Comparison of ENCODE assay signal across 15 cellular contexts in genomic region chr17:3974138-3974687, GRCh38. TPM values are rescaled to one million over a fixed set of nuclear protein-coding genes. Genes with fewer than 3 reads are reported as not detected.
A peak's percentile ranks its signal among the peaks of the same experiment; 100 is the strongest.
DNase-seq lines count a peak whose midpoint lies in the region; ATAC-seq, FAIRE-seq and TF ChIP-seq lines count a peak whose summit lies in the region.
"Had no signal": no experiment of that assay in that cellular context is flagged by ENCODE, and none has a peak within 500 bp of the region (broad histone marks: within the 10 kb centered on the region; RNA-seq: fewer than 3 reads in every experiment).

No MANE protein-coding gene starts in this region.

- H4K8ac ChIP-seq in H1 (ENCODE audit: extremely low read depth, insufficient read depth, low read length) (peak overlapping the region; percentile 31; the same call in 1 of the 2 replicates), neuronal stem cell (ENCODE audit: low read depth, low read length) (no peak overlapping the region)

- H4K20me1 ChIP-seq in SK-N-SH (ENCODE audit: insufficient read depth) = no peaks in the 10 kb centered on the region
- H4K20me1 ChIP-seq in H1 (replicated peaks in 1 of 2; ENCODE audit: control insufficient read depth in 1 of 2, insufficient read depth in 2 of 2, low read length in 2 of 2) = no peaks in the 10 kb centered on the region

- TF ChIP-seq RAD21 in SK-N-SH (IDR thresholded peaks at IDR 0.05; ENCODE audit: low read length) (no peak), H1 (IDR thresholded peaks at IDR 0.05 in 1 of 2, conservative IDR thresholded peaks at IDR 0.05 in 1 of 2; ENCODE audit: low read depth in 2 of 2, low read length in 2 of 2) (no peak)

- TF ChIP-seq POLR2A in H1 (IDR thresholded peaks at IDR 0.05; ENCODE audit: control extremely low read depth in 1 of 2, low read depth in 2 of 2, low read length in 2 of 2) (no peak), breast epithelium (IDR thresholded peaks at IDR 0.05) (no peak)

- H2BK12ac ChIP-seq in H1 (ENCODE audit: low read depth, low read length) (no peak overlapping the region), neuronal stem cell (ENCODE audit: low read length) (no peak overlapping the region)

- H2BK5ac ChIP-seq in H1 (ENCODE audit: low read depth, low read length) (no peak overlapping the region), neuronal stem cell (ENCODE audit: low read length) (no peak overlapping the region)

- TF ChIP-seq EP300 in SK-N-SH (IDR thresholded peaks at IDR 0.05; ENCODE audit: borderline replicate concordance in 1 of 2, low read depth in 1 of 2, low read length in 1 of 2) (no peak), H1 (IDR thresholded peaks at IDR 0.05; ENCODE audit: borderline replicate concordance in 1 of 2, low read depth in 2 of 2, low read length in 2 of 2) (no peak)

- H4K5ac ChIP-seq in H1 (ENCODE audit: insufficient read length, low read depth, low read length) = no peak overlapping the region

- no peak overlapping the region for H2AFZ ChIP-seq in SK-N-SH (ENCODE audit: low read depth)
- H2AFZ ChIP-seq in H1 (ENCODE audit: low read length) = no peak overlapping the region
- no peak overlapping the region for H2AFZ ChIP-seq in neuronal stem cell (ENCODE audit: low read length)

- H3K4me2 ChIP-seq in SK-N-SH (no peak overlapping the region), H1 (ENCODE audit: insufficient read depth in 1 of 2, low read depth in 2 of 2, low read length in 2 of 2) (no peak overlapping the region), neuronal stem cell (ENCODE audit: insufficient read depth, low read length, poor library complexity, severe bottlenecking) (no peak overlapping the region)

- H3K4me1 ChIP-seq in SK-N-SH (ENCODE audit: control insufficient read depth in 1 of 2, insufficient read depth in 2 of 2, low read depth in 1 of 2, low read length in 1 of 2) = peaks cover 0 to 2% of the 10 kb centered on the region in 2 experiments; a peak in 1 of 4 replicates
- H3K4me1 ChIP-seq in H1 (replicated peaks in 1 of 4; ENCODE audit: control insufficient read depth in 3 of 4, insufficient read depth in 4 of 4, low read length in 3 of 4) = peaks cover 0 to 23% (median 7%) of the 10 kb centered on the region in 4 experiments; a peak in 5 of 7 replicates
- peaks cover 0 to 6% of the 10 kb centered on the region in 2 donors for H3K4me1 ChIP-seq in neuronal stem cell (ENCODE audit: control insufficient read depth in 2 of 2, insufficient read depth in 1 of 2, low read depth in 1 of 2, low read length in 2 of 2)
- H3K4me1 ChIP-seq in breast epithelium = no peaks in the 10 kb centered on the region

- no peaks in the 10 kb centered on the region for H3K79me1 ChIP-seq in H1 (ENCODE audit: low read depth, low read length)
- peaks cover 2% of the 10 kb centered on the region for H3K79me1 ChIP-seq in neuronal stem cell (ENCODE audit: low read depth, low read length)

- H3K9me3 ChIP-seq in SK-N-SH (no peaks in the 10 kb centered on the region), H1 (ENCODE audit: insufficient read depth in 2 of 2, low read depth in 1 of 2, low read length in 1 of 2) (peaks cover 6 to 7% of the 10 kb centered on the region in 2 experiments; a peak in 2 of 4 replicates), neuronal stem cell (replicated peaks in 1 of 2; ENCODE audit: control insufficient read depth in 2 of 2, insufficient read depth in 1 of 2, low read depth in 1 of 2, low read length in 2 of 2) (peaks cover 4 to 8% of the 10 kb centered on the region in 2 donors), breast epithelium (peaks cover 14 to 16% of the 10 kb centered on the region in 2 donors)
- H3K9me3 ChIP-seq: gastrocnemius medialis had no signal

- WGBS in SK-N-SH (ENCODE audit: low lambda C conversion rate) = 58% methylated on average over 9 of the region's 15 CpGs
- 91% methylated on average over 13 of the region's 15 CpGs; no CpG with 5 or more reads in 1 of the 2 experiments for WGBS in H1 (ENCODE audit: extremely low coverage in 1 of 2, insufficient coverage in 1 of 2, insufficient read length in 1 of 2, insufficient replicate concordance in 2 of 2, low coverage in 1 of 2, low lambda C conversion rate in 2 of 2, missing lambda C conversion rate in 1 of 2), 2 experiments
- WGBS in neuronal stem cell (ENCODE audit: extremely low coverage in 2 of 2, insufficient read length in 2 of 2, insufficient replicate concordance in 1 of 2), 2 donors = no CpG with 5 or more reads among the region's 15 CpGs

- H3K14ac ChIP-seq in H1 (ENCODE audit: insufficient read length) = no peak overlapping the region
- H3K14ac ChIP-seq in neuronal stem cell (ENCODE audit: low read length) = no peak overlapping the region

- peak; percentile 17 for DNase-seq in SK-N-SH
- DNase-seq in Kasumi-1 (lab: John Stamatoyannopoulos, UW) = peak; percentile 65
- DNase-seq in H1 (ENCODE audit: low read depth in 1 of 2, low spot score in 2 of 2) = no peak
- no peak for DNase-seq in neuronal stem cell (ENCODE audit: low spot score)
- no peak for DNase-seq in RKO (ENCODE audit: low spot score)
- DNase-seq in breast epithelium (ENCODE audit: low spot score in 2 of 2) = no peak
- DNase-seq in kidney glomerular epithelial cell (lab: John Stamatoyannopoulos, UW) = no peak
- DNase-seq: activated CD4-positive, CD25-positive, alpha-beta regulatory T cell treated with anti-CD3 and anti-CD28 coated beads, Interleukin-2, amount 50 U/mL, for 72 hours; caudate nucleus; COR-L47; gastrocnemius medialis; NCI-H187 treated with DMSO at 0.1 percent for 48 hours; NCI-H510A; T-cell had no signal

- H3K27me3 ChIP-seq in SK-N-SH (ENCODE audit: insufficient read depth) (no peaks in the 10 kb centered on the region), H1 (replicated peaks in 1 of 4; ENCODE audit: control insufficient read depth in 3 of 4, extremely low read depth in 1 of 4, insufficient read depth in 3 of 4, low read length in 3 of 4) (no peaks in the 10 kb centered on the region; a peak in 1 of 7 replicates), neuronal stem cell (ENCODE audit: control insufficient read depth in 3 of 3, insufficient read depth in 3 of 3, low read depth in 1 of 3, low read length in 3 of 3) (no peaks in the 10 kb centered on the region), breast epithelium (no peaks in the 10 kb centered on the region)
- H3K27me3 ChIP-seq: gastrocnemius medialis had no signal

- CTCF ChIA-PET in SK-N-SH (lab: Yijun Ruan, JAX) (interaction anchor here (1.3 to 2.0 kb wide), 2 partner anchors 13 to 61 kb away, joined by 3 to 4 read pairs; no protein-coding TSS in a partner anchor), H1 (lab: Charles Lee; ENCODE audit: partially characterized antibody) (interaction anchor here (0.7 to 2.3 kb wide), 3 partner anchors 13 to 31 kb away, joined by 3 to 6 read pairs (median 5); no protein-coding TSS in a partner anchor)

- TF ChIP-seq CTCF in SK-N-SH (IDR thresholded peaks at IDR 0.05) (no peak), H1 (IDR thresholded peaks at IDR 0.05; ENCODE audit: control extremely low read depth in 1 of 3, insufficient read depth in 1 of 3, low read depth in 1 of 3, low read length in 3 of 3) (no peak), breast epithelium (IDR thresholded peaks at IDR 0.05) (no peak)

- no peaks in the 10 kb centered on the region for H3K23me2 ChIP-seq in H1 (ENCODE audit: low read depth, low read length)

- H3K9me2 ChIP-seq in SK-N-SH = no peaks in the 10 kb centered on the region

- intact Hi-C loops in breast epithelium (cut with DNase I; ENCODE audit: low total_unique reads) = no loop called here

- H3K79me2 ChIP-seq in SK-N-SH (ENCODE audit: insufficient read depth) (no peaks in the 10 kb centered on the region), H1 (ENCODE audit: control insufficient read depth in 1 of 2, insufficient read depth in 2 of 2, low read length in 2 of 2) (no peaks in the 10 kb centered on the region)

- POLR2A ChIA-PET in SK-N-SH (lab: Yijun Ruan, JAX) = no interaction called here
- POLR2A ChIA-PET in H1 (lab: Charles Lee; ENCODE audit: partially characterized antibody) = interaction anchor here (0.8 to 2.3 kb wide), 3 partner anchors 9 to 27 kb away, joined by 3 to 6 read pairs (median 4); partner anchors contain the start of gene ATP2A3

- H2BK15ac ChIP-seq in H1 (ENCODE audit: low read length) (no peak overlapping the region), neuronal stem cell (ENCODE audit: low read length) (no peak overlapping the region)

- H3K23ac ChIP-seq in H1 (ENCODE audit: insufficient read length) (no peak overlapping the region), neuronal stem cell (ENCODE audit: low read depth, low read length, poor library complexity) (peak overlapping the region; percentile 59)

- H2AK5ac ChIP-seq in H1 (ENCODE audit: low read depth, low read length) (no peak overlapping the region), neuronal stem cell (ENCODE audit: low read depth, low read length) (peak overlapping the region; percentile 33)

- H4K91ac ChIP-seq in H1 (replicated peaks; ENCODE audit: insufficient read length, low read length) (no peak overlapping the region), neuronal stem cell (ENCODE audit: low read depth, low read length, poor library complexity) (no peak overlapping the region)

- H2BK20ac ChIP-seq in H1 (ENCODE audit: low read length) = no peak overlapping the region

- no peak for ATAC-seq in SK-N-SH treated with all-trans-retinoic acid at 6 μM for 48 hours
- ATAC-seq: gastrocnemius medialis, T-cell had no signal

- H3K9ac ChIP-seq in SK-N-SH (no peak overlapping the region), H1 (replicated peaks in 1 of 4; ENCODE audit: extremely low read depth in 1 of 4, low read depth in 3 of 4, low read length in 3 of 4) (no peak overlapping the region), neuronal stem cell (ENCODE audit: low read depth, low read length, poor library complexity) (no peak overlapping the region)

- no peak overlapping the region for H3K4ac ChIP-seq in H1 (replicated peaks; ENCODE audit: insufficient read length, low read depth, low read length)
- H3K4ac ChIP-seq in neuronal stem cell (ENCODE audit: low read length) = no peak overlapping the region

- H3K27ac ChIP-seq in SK-N-SH (ENCODE audit: low read depth in 2 of 2, low read length in 1 of 2) = no peak overlapping the region
- H3K27ac ChIP-seq in H1 (ENCODE audit: low read depth, low read length) = no peak overlapping the region
- H3K27ac ChIP-seq in neuronal stem cell (replicated peaks; ENCODE audit: low read length) = no peak overlapping the region
- H3K27ac ChIP-seq in breast epithelium = no peak overlapping the region
- H3K27ac ChIP-seq: gastrocnemius medialis had no signal

- H3K36me3 ChIP-seq in SK-N-SH (replicated peaks in 1 of 2; ENCODE audit: control insufficient read depth in 1 of 2, insufficient read depth in 2 of 2, low read length in 1 of 2) (no peaks in the 10 kb centered on the region), H1 (ENCODE audit: control insufficient read depth in 2 of 4, insufficient read depth in 4 of 4, low read length in 3 of 4) (no peaks in the 10 kb centered on the region), neuronal stem cell (replicated peaks in 1 of 2; ENCODE audit: control insufficient read depth in 2 of 2, insufficient read depth in 2 of 2, low read length in 2 of 2) (no peaks in the 10 kb centered on the region), breast epithelium (no peaks in the 10 kb centered on the region)
- H3K36me3 ChIP-seq: gastrocnemius medialis had no signal

- no peak overlapping the region for H3K56ac ChIP-seq in H1 (replicated peaks; ENCODE audit: insufficient read length, low read depth, low read length)

- H2BK120ac ChIP-seq in H1 (replicated peaks; ENCODE audit: low read depth, low read length) = no peak overlapping the region
- no peak overlapping the region for H2BK120ac ChIP-seq in neuronal stem cell (ENCODE audit: low read depth, low read length)

- no peak overlapping the region for H3K4me3 ChIP-seq in SK-N-SH (ENCODE audit: low read depth in 2 of 2, low read length in 1 of 2)
- H3K4me3 ChIP-seq in H1 (ENCODE audit: extremely low read depth in 1 of 4, insufficient read depth in 2 of 4, low read depth in 3 of 4, low read length in 4 of 4) = no peak overlapping the region
- H3K4me3 ChIP-seq in neuronal stem cell (ENCODE audit: low read length in 2 of 2) = no peak overlapping the region
- H3K4me3 ChIP-seq in breast epithelium = no peak overlapping the region
- H3K4me3 ChIP-seq: gastrocnemius medialis had no signal

- no peak for FAIRE-seq in H1 (lab: Jason Lieb, UNC)

- H3F3A ChIP-seq in SK-N-SH (replicated peaks; ENCODE audit: insufficient read depth) = no peaks in the 10 kb centered on the region

- H3K18ac ChIP-seq in H1 (ENCODE audit: extremely low read depth, low read length) = no peak overlapping the region
- no peak overlapping the region for H3K18ac ChIP-seq in neuronal stem cell (ENCODE audit: low read length)

RNA-seq across cellular contexts. Expression of gene ATP2A3, which starts 10.0 kb away (rescaled TPM):
- polyA plus RNA-seq in SK-N-SH (2012; rRNA removed) (1.9 and 2.1 TPM in 2 replicates), H1 (2011; rRNA removed) (18.4 and 28.7 TPM in 2 replicates)
- 0.67 and 0.92 TPM in 2 replicates for polyA plus RNA-seq in SK-N-SH (2012; cell fraction: cytosol; rRNA removed)
- polyA plus RNA-seq in SK-N-SH (2012; cell fraction: nucleus; rRNA removed) = 4.9 and 5.6 TPM in 2 replicates
- total RNA-seq in H1 (2021; fragmentation: NEBNext Ultra II Directional; extraction: Animal tissue kit (Norgen Biotek cat#: 25700)) = 32.0 and 32.5 TPM in 2 replicates
- 17.3 TPM for polyA plus RNA-seq in H1 (2011; cell fraction: cytosol; rRNA removed)
- polyA plus RNA-seq in H1 (2011; cell fraction: nucleus; rRNA removed) = 53.0 TPM
- polyA plus RNA-seq in H1 (2012, experiment 1 of 2) = 15.4 to 27.6 TPM (median 23.1 TPM) in 4 replicates
- polyA plus RNA-seq in H1 (2012, experiment 2 of 2) = 16.2 TPM
- polyA plus RNA-seq in H1 (2013, experiment 1 of 2) = 40.2 TPM
- 37.1 TPM for polyA plus RNA-seq in H1 (2013, experiment 2 of 2)
- 12.7 and 14.2 TPM in 2 replicates for polyA minus RNA-seq in H1 (2011; rRNA and poly(A)+ RNA removed)
- polyA minus RNA-seq in H1 (2011; cell fraction: cytosol; rRNA and poly(A)+ RNA removed) = 13.9 TPM
- 22.1 TPM for polyA minus RNA-seq in H1 (2011; cell fraction: nucleus; rRNA and poly(A)+ RNA removed)
- 1.7 TPM for polyA plus RNA-seq in neuronal stem cell (2013, experiment 1 of 2)
- polyA plus RNA-seq in neuronal stem cell (2013, experiment 2 of 2) = 2.6 TPM
- total RNA-seq in breast epithelium = 10 to 100 TPM in 1 of 3 donors, 1 to 10 TPM in 2; 2.6 to 15.1 (median 9.8) TPM

RNA-seq across cellular contexts. Expression of gene P2RX1, which starts 57.9 kb away (rescaled TPM):
- not detected in 2 replicates for polyA plus RNA-seq in SK-N-SH (2012; rRNA removed)
- polyA plus RNA-seq in SK-N-SH (2012; cell fraction: cytosol; rRNA removed) = not detected in 2 replicates
- 0.04 TPM in 1 of 2 replicates, not detected in the other for polyA plus RNA-seq in SK-N-SH (2012; cell fraction: nucleus; rRNA removed)
- 0.19 and 0.45 TPM in 2 replicates for total RNA-seq in H1 (2021; fragmentation: NEBNext Ultra II Directional; extraction: Animal tissue kit (Norgen Biotek cat#: 25700))
- polyA plus RNA-seq in H1 (2011; rRNA removed) = 1.1 and 1.6 TPM in 2 replicates
- polyA plus RNA-seq in H1 (2011; cell fraction: cytosol; rRNA removed) = 1.2 TPM
- polyA plus RNA-seq in H1 (2011; cell fraction: nucleus; rRNA removed) = 4.8 TPM
- polyA plus RNA-seq in H1 (2012, experiment 1 of 2) = 0.48 to 1.1 TPM (median 0.83 TPM) in 4 replicates
- polyA plus RNA-seq in H1 (2012, experiment 2 of 2) = 0.29 TPM
- polyA plus RNA-seq in H1 (2013, experiment 1 of 2) = 0.83 TPM
- 0.64 TPM for polyA plus RNA-seq in H1 (2013, experiment 2 of 2)
- 0.51 and 1.0 TPM in 2 replicates for polyA minus RNA-seq in H1 (2011; rRNA and poly(A)+ RNA removed)
- polyA minus RNA-seq in H1 (2011; cell fraction: cytosol; rRNA and poly(A)+ RNA removed) = 0.66 TPM
- 1.1 TPM for polyA minus RNA-seq in H1 (2011; cell fraction: nucleus; rRNA and poly(A)+ RNA removed)
- not detected for polyA plus RNA-seq in neuronal stem cell (2013, experiment 1 of 2)
- polyA plus RNA-seq in neuronal stem cell (2013, experiment 2 of 2) = not detected
- total RNA-seq in breast epithelium = 1 to 10 TPM; 1.2 to 3.5 (median 2.0) TPM

Comparison
In these comparisons a context has a peak if more than half of its experiments do, and no peak if none do; other contexts are left out.
1. DNase-seq: peak in SK-N-SH (single experiment) and Kasumi-1 (2 of 2); none in H1 (0 of 2), neuronal stem cell (single experiment), RKO (single experiment), breast epithelium (0 of 2) and kidney glomerular epithelial cell (single experiment).